ENCODE assay signal across 10 cellular contexts in the genomic region with DNA sequence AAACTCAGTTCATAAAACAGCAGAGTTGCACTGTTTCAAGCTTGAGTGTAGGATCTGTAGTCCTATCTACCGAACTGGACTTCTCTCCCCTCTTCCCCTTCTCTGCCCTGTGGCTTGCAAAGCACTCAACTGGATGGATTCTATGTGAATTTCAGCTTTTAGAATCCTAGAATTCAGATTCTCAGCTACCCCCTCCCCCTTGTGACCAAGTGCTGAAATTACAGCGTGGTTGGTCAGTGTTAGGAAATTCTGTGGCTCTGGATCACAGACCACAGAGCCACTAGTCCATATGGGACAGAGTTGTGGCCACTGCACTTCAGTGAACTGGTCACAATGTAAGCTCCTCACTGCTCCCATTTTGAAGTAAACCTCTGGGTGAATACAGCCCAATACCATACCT.
DNase-seq lines count a peak whose midpoint lies in the region; ATAC-seq and TF ChIP-seq lines count a peak whose summit lies in the region.
"Had no signal": no experiment of that assay in that cellular context is flagged by ENCODE, and none has a peak within 500 bp of the region (broad histone marks: within the 10 kb centered on the region; RNA-seq: fewer than 3 reads in every experiment).

No MANE protein-coding gene starts in this region.

- no peaks in the 10 kb centered on the region for H3K4me1 ChIP-seq in hepatocyte (ENCODE audit: insufficient read depth)
- H3K4me1 ChIP-seq: tibial artery had no signal

- DNase-seq in AG08395 (ENCODE audit: low spot score) (peak; percentile 41), RPMI7951 (ENCODE audit: low read depth) (peak; percentile 0), hepatocyte (ENCODE audit: low spot score) (peak; percentile 54), GOT3 (lab: John Stamatoyannopoulos, UW) (no peak), 8988T (no peak), NCI-H187 treated with DMSO at 0.1 percent for 48 hours (lab: John Stamatoyannopoulos, UW) (no peak)
- no peak for DNase-seq in activated CD8-positive, alpha-beta memory T cell treated with anti-CD3 and anti-CD28 coated beads, Interleukin-2, amount 50 U/mL, for 4 hours
- DNase-seq: cerebellar nuclear complex, tibial artery had no signal

- H3K27ac ChIP-seq in hepatocyte, result no peak overlapping the region
- H3K27ac ChIP-seq: tibial artery had no signal

- no peaks in the 10 kb centered on the region for H3K9me3 ChIP-seq in hepatocyte (ENCODE audit: low read depth)
- H3K9me3 ChIP-seq: tibial artery had no signal

- WGBS in hepatocyte (ENCODE audit: low lambda C conversion rate, missing lambda C conversion rate), result 28% methylated on average over 2 of the region's 2 CpGs

- H4K20me1 ChIP-seq in hepatocyte (ENCODE audit: insufficient read depth, poor library complexity, severe bottlenecking), result no peaks in the 10 kb centered on the region

- ATAC-seq in GM18907 (IDR thresholded peaks at IDR 0.05; ENCODE audit: unreplicated experiment), result peak; percentile 54

- peak; percentile 56 for TF ChIP-seq CTCF in hepatocyte (IDR thresholded peaks at IDR 0.05; ENCODE audit: poor library complexity)

- no peaks in the 10 kb centered on the region for H3K36me3 ChIP-seq in hepatocyte (replicated peaks; ENCODE audit: insufficient read depth, low read depth)
- H3K36me3 ChIP-seq: tibial artery had no signal

- no peaks in the 10 kb centered on the region for H3K79me2 ChIP-seq in hepatocyte

- H3K4me2 ChIP-seq in hepatocyte, result no peak overlapping the region

- no peak overlapping the region for H2AFZ ChIP-seq in hepatocyte

- H3K9me2 ChIP-seq in hepatocyte (replicated peaks; ENCODE audit: insufficient read depth), result no peaks in the 10 kb centered on the region

- no peak overlapping the region for H3K4me3 ChIP-seq in hepatocyte
- H3K4me3 ChIP-seq: tibial artery had no signal

- no peaks in the 10 kb centered on the region for H3K27me3 ChIP-seq in hepatocyte
- H3K27me3 ChIP-seq: tibial artery had no signal

Comparison
In these comparisons a context has a peak if more than half of its experiments do, and no peak if none do; other contexts are left out.
1. DNase-seq: peak in AG08395 (single experiment), RPMI7951 (single experiment) and hepatocyte (single experiment); none in GOT3 (single experiment), 8988T (single experiment), NCI-H187 treated with DMSO at 0.1 percent for 48 hours (single experiment) and activated CD8-positive, alpha-beta memory T cell treated with anti-CD3 and anti-CD28 coated beads, Interleukin-2, amount 50 U/mL, for 4 hours (single experiment).